ENCODE assay signal across 35 cellular contexts in the genomic region with DNA sequence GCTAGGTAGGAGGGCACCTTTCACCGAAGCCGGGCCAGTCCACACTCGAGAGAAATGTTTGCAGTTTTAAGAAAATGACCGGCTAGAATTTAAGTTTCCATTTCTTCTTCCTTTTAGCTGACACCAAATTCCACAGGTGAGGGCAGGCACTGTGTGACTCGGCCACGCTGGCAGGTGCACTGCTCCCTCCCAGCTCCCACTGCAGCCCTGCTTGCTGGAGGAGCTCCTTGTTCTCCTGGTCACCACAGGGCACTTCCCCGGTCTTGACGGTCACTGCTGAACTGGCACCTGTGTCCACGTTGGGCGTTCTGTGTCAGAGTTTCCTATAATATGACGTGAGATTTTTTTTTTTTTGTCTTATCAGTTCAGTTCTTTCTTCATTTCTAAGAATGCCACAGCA. TPM values are rescaled to one million over a fixed set of nuclear protein-coding genes. Genes with fewer than 3 reads are reported as not detected.
"Had no signal": no experiment of that assay in that cellular context is flagged by ENCODE, and none has a peak within 500 bp of the region (broad histone marks: within the 10 kb centered on the region; RNA-seq: fewer than 3 reads in every experiment).

No MANE protein-coding gene starts in this region.

- H3K27ac Mint-ChIP-seq: activated CD4-positive, alpha-beta memory T cell treated with anti-CD3 and anti-CD28 coated beads, Interleukin-2, amount 10 ng/mL, durations not matched to agents 7 days and 5 days; activated CD4-positive, alpha-beta T cell treated with anti-CD3 and anti-CD28 coated beads, Interleukin-2, amount 10 ng/mL, durations not matched to agents 24 days and 14 days; activated naive CD4-positive, alpha-beta T cell treated with anti-CD3 and anti-CD28 coated beads, Interleukin-2, amount 50 U/mL, for 24 hours; activated naive CD8-positive, alpha-beta T cell treated with anti-CD3 and anti-CD28 coated beads, Interleukin-2, amount 50 U/mL, for 24 hours; activated T-helper 2 cell treated with anti-CD3 and anti-CD28 coated beads, Interferon-gamma antibody, Interleukin-2, Interleukin-4, amounts not matched to agents 10 μg/mL and 5 μg/mL and 100 μg/mL, durations not matched to agents 14 hours and 24 hours and 36 hours; effector memory CD8-positive, alpha-beta T cell; immature natural killer cell; natural killer cell; neural progenitor cell; stimulated activated naive CD8-positive, alpha-beta T cell treated with anti-CD3 and anti-CD28 coated beads, Interleukin-15, Interleukin-2, amounts not matched to agents 100 ng/mL and 50 ng/mL, for 24 hours had no signal

- H3K36me3 Mint-ChIP-seq: activated naive CD4-positive, alpha-beta T cell treated with anti-CD3 and anti-CD28 coated beads, Interleukin-2, amount 50 U/mL, for 24 hours; immature natural killer cell; natural killer cell; neural progenitor cell had no signal

- H3K9me3 ChIP-seq: breast epithelium, lower lobe of right lung, right lobe of liver, thyroid gland, upper lobe of left lung had no signal

- FAIRE-seq: kidney had no signal

- H2AFZ ChIP-seq: neural progenitor cell had no signal

- H3K4me2 ChIP-seq: neural progenitor cell had no signal

- H3K4me1 ChIP-seq: breast epithelium, lower lobe of right lung, neural progenitor cell, right lobe of liver, thyroid gland had no signal

- H3K9ac ChIP-seq: neural progenitor cell had no signal

- ATAC-seq: activated naive CD8-positive, alpha-beta T cell treated with anti-CD3 and anti-CD28 coated beads, Interleukin-2, amount 50 U/mL, for 24 hours; effector memory CD8-positive, alpha-beta T cell; left colon; natural killer cell had no signal

- H3K36me3 ChIP-seq: breast epithelium, lower lobe of right lung, neural progenitor cell, right lobe of liver, thyroid gland, upper lobe of left lung, WERI-Rb-1 had no signal

- H3K27me3 Mint-ChIP-seq: activated CD4-positive, alpha-beta memory T cell treated with anti-CD3 and anti-CD28 coated beads, Interleukin-2, amount 10 ng/mL, durations not matched to agents 7 days and 5 days; activated CD4-positive, alpha-beta T cell treated with anti-CD3 and anti-CD28 coated beads, Interleukin-2, amount 10 ng/mL, durations not matched to agents 24 days and 14 days had no signal

- H3K9me3 Mint-ChIP-seq: activated CD4-positive, alpha-beta memory T cell treated with anti-CD3 and anti-CD28 coated beads, Interleukin-2, amount 10 ng/mL, durations not matched to agents 7 days and 5 days; activated CD4-positive, alpha-beta T cell treated with anti-CD3 and anti-CD28 coated beads, Interleukin-2, amount 10 ng/mL, durations not matched to agents 24 days and 14 days; activated naive CD4-positive, alpha-beta T cell treated with anti-CD3 and anti-CD28 coated beads, Interleukin-2, amount 50 U/mL, for 24 hours; activated naive CD8-positive, alpha-beta T cell treated with anti-CD3 and anti-CD28 coated beads, Interleukin-2, amount 50 U/mL, for 24 hours; activated T-helper 2 cell treated with anti-CD3 and anti-CD28 coated beads, Interferon-gamma antibody, Interleukin-2, Interleukin-4, amounts not matched to agents 10 μg/mL and 5 μg/mL and 100 μg/mL, durations not matched to agents 14 hours and 24 hours and 36 hours; effector memory CD8-positive, alpha-beta T cell; natural killer cell; stimulated activated naive CD8-positive, alpha-beta T cell treated with anti-CD3 and anti-CD28 coated beads, Interleukin-15, Interleukin-2, amounts not matched to agents 100 ng/mL and 50 ng/mL, for 24 hours had no signal

- H3K4me3 Mint-ChIP-seq: activated CD4-positive, alpha-beta memory T cell treated with anti-CD3 and anti-CD28 coated beads, Interleukin-2, amount 10 ng/mL, durations not matched to agents 7 days and 5 days; activated CD4-positive, alpha-beta T cell treated with anti-CD3 and anti-CD28 coated beads, Interleukin-2, amount 10 ng/mL, durations not matched to agents 24 days and 14 days; activated naive CD4-positive, alpha-beta T cell treated with anti-CD3 and anti-CD28 coated beads, Interleukin-2, amount 50 U/mL, for 24 hours; activated naive CD8-positive, alpha-beta T cell treated with anti-CD3 and anti-CD28 coated beads, Interleukin-2, amount 50 U/mL, for 24 hours; effector memory CD8-positive, alpha-beta T cell; immature natural killer cell; natural killer cell; neural progenitor cell; stimulated activated naive CD8-positive, alpha-beta T cell treated with anti-CD3 and anti-CD28 coated beads, Interleukin-15, Interleukin-2, amounts not matched to agents 100 ng/mL and 50 ng/mL, for 24 hours had no signal

- H3K27me3 ChIP-seq: breast epithelium, neural progenitor cell, right lobe of liver, thyroid gland, upper lobe of left lung had no signal

- H3K27ac ChIP-seq: lower lobe of right lung, neural progenitor cell, right lobe of liver, SK-N-MC, thyroid gland, upper lobe of left lung, WERI-Rb-1 had no signal

- H3K4me3 ChIP-seq: breast epithelium, lower lobe of right lung, neural progenitor cell, right lobe of liver, SK-N-MC, skin epidermis, thyroid gland, upper lobe of left lung had no signal

- DNase-seq: activated CD4-positive, alpha-beta memory T cell treated with anti-CD3 and anti-CD28 coated beads, Interleukin-2, amount 10 ng/mL, durations not matched to agents 7 days and 5 days; activated CD4-positive, alpha-beta T cell treated with anti-CD3 and anti-CD28 coated beads, Interleukin-2, amount 10 ng/mL, durations not matched to agents 24 days and 14 days; activated CD4-positive, CD25-positive, alpha-beta regulatory T cell treated with anti-CD3 and anti-CD28 coated beads, Interleukin-2, amount 50 U/mL, for 72 hours; activated naive CD8-positive, alpha-beta T cell treated with anti-CD3 and anti-CD28 coated beads, Interleukin-2, amount 50 U/mL, for 24 hours; activated T-cell treated with anti-CD3 and anti-CD28 coated beads, Interleukin-2, amount 50 U/mL, for 48 hours; amygdala; central memory CD4-positive, alpha-beta T cell; effector memory CD8-positive, alpha-beta T cell; foreskin melanocyte; glutamatergic neuron; hippocampal formation; immature natural killer cell; kidney; left colon; lower lobe of right lung; mesendoderm; natural killer cell; right lobe of liver; stimulated activated CD4-positive, alpha-beta T cell treated with anti-CD3 and anti-CD28 coated beads, Interleukin-12 subunit alpha, Interleukin-12 subunit beta, amount 100 ng/mL, for 4 hours; stimulated activated CD4-positive, alpha-beta T cell treated with anti-CD3 and anti-CD28 coated beads, Interleukin-4, amount 100 ng/mL, for 1 hour; substantia nigra; T-helper 9 cell; thyroid gland; upper lobe of left lung; WERI-Rb-1 had no signal

- H3K4me1 Mint-ChIP-seq: activated CD4-positive, alpha-beta memory T cell treated with anti-CD3 and anti-CD28 coated beads, Interleukin-2, amount 10 ng/mL, durations not matched to agents 7 days and 5 days; activated CD4-positive, alpha-beta T cell treated with anti-CD3 and anti-CD28 coated beads, Interleukin-2, amount 10 ng/mL, durations not matched to agents 24 days and 14 days; activated naive CD4-positive, alpha-beta T cell treated with anti-CD3 and anti-CD28 coated beads, Interleukin-2, amount 50 U/mL, for 24 hours; immature natural killer cell; natural killer cell had no signal

RNA-seq across cellular contexts. Expression of gene KIF25, which starts 3.6 kb away (rescaled TPM):
- total RNA-seq: activated CD4-positive, alpha-beta memory T cell treated with anti-CD3 and anti-CD28 coated beads, Interleukin-2, amount 10 ng/mL, durations not matched to agents 7 days and 5 days; activated CD4-positive, alpha-beta T cell treated with anti-CD3 and anti-CD28 coated beads, Interleukin-2, amount 10 ng/mL, durations not matched to agents 24 days and 14 days; activated T-helper 2 cell treated with anti-CD3 and anti-CD28 coated beads, Interferon-gamma antibody, Interleukin-2, Interleukin-4, amounts not matched to agents 10 μg/mL and 5 μg/mL and 100 μg/mL, durations not matched to agents 14 hours and 24 hours and 36 hours; kidney; mononuclear cell; natural killer cell; osteoblast; T-helper 1 cell treated with Interleukin-12 subunit alpha and Interleukin-12 subunit beta and Interleukin-4 antibody, amounts not matched to agents 30 ng/mL and 1 ng/mL, for 36 hours; thyroid gland had no signal
- polyA plus RNA-seq: immature natural killer cell had no signal
